In genomic region chr7:121744319-121744718, GRCh38 we compare ENCODE assay signal across 1 cellular context.
TF ChIP-seq lines count a peak whose summit lies in the region.

No MANE protein-coding gene starts in this region.

TF ChIP-seq in HCT116, 20 proteins besides CTCF, POLR2A, EP300 and RAD21 (continued from another document):
- TF ChIP-seq REST (IDR thresholded peaks at IDR 0.05; ENCODE audit: low read depth): no peak
- TF ChIP-seq ZFX (IDR thresholded peaks at IDR 0.05): no peak
TF ChIP-seq in HCT116: peak in this region for 0.
